23 cellular contexts compared by ENCODE assay signal in genomic region chrX:20101927-20102581, GRCh38. TPM values are rescaled to one million over a fixed set of nuclear protein-coding genes. Genes with fewer than 3 reads are reported as not detected.
"Had no signal": no experiment of that assay in that cellular context is flagged by ENCODE, and none has a peak within 500 bp of the region (broad histone marks: within the 10 kb centered on the region; RNA-seq: fewer than 3 reads in every experiment).

No MANE protein-coding gene starts in this region.

- H3K27me3 ChIP-seq: MG63, SJSA1 had no signal

- DNase-seq: IMR-90, Karpas-422, KG1, NCI-H1092 treated with DMSO at 0.1 percent for 48 hours, NCI-H1436, NCI-H187, NCI-H2029, NCI-H2081 treated with DMSO at 0.1 percent for 48 hours, NCI-H2171, NCI-H226, NCI-H446, NCI-H510A, NCI-H524 treated with DMSO at 0.1 percent for 48 hours, NCI-H69, NCI-H774, Right ventricle myocardium superior, RPMI8226, SIG-M5 had no signal

- ATAC-seq: HepG2 had no signal

- H3K4me3 ChIP-seq: MG63, SJSA1, SK-N-MC had no signal

- H3K36me3 ChIP-seq: MG63, SJSA1 had no signal

- H3K27ac ChIP-seq: SJSA1, SK-N-MC had no signal

- H3K9me3 ChIP-seq: MG63, SJSA1 had no signal

- H3K4me1 ChIP-seq: SJSA1 had no signal

RNA-seq across cellular contexts. Expression of gene MAP7D2, which starts 14.7 kb away (rescaled TPM):
- total RNA-seq: HT1080 had no signal
